ENCODE assay signal across 27 cellular contexts in genomic region chr15:88987590-88987950, GRCh38.
A peak's percentile ranks its signal among the peaks of the same experiment; 100 is the strongest.
DNase-seq lines count a peak whose midpoint lies in the region; ATAC-seq and TF ChIP-seq lines count a peak whose summit lies in the region.
"Had no signal": no experiment of that assay in that cellular context is flagged by ENCODE, and none has a peak within 500 bp of the region (broad histone marks: within the 10 kb centered on the region; RNA-seq: fewer than 3 reads in every experiment).

No MANE protein-coding gene starts in this region.

- H3K4me1 ChIP-seq in HUES48 (ENCODE audit: control insufficient read depth, insufficient read depth, low read length) (peaks cover 73% of the 10 kb centered on the region), SJSA1 (replicated peaks) (peaks cover 63% of the 10 kb centered on the region), iPS DF 6.9 (ENCODE audit: control insufficient read depth, insufficient read depth, low read length) (peaks cover 14% of the 10 kb centered on the region), osteoblast (ENCODE audit: insufficient read depth, low read length) (peaks cover 45% of the 10 kb centered on the region), gastrocnemius medialis (peaks cover 0 to 9% of the 10 kb centered on the region in 2 donors)
- H3K4me1 ChIP-seq: Peyer's patch had no signal

- DNase-seq in SJSA1 (ENCODE audit: low read depth in 1 of 2, low spot score in 2 of 2) (no peak), iPS DF 6.9 (ENCODE audit: low read depth, low spot score) (no peak), osteoblast (ENCODE audit: insufficient read length, low spot score, missing footprints) (no peak), nucleus accumbens (lab: John Stamatoyannopoulos, UW) (no peak), gastrocnemius medialis (no peak), CD1c-positive myeloid dendritic cell (ENCODE audit: extremely low spot score) (no peak)
- no peak for DNase-seq in activated naive CD4-positive, alpha-beta T cell treated with anti-CD3 and anti-CD28 coated beads, Interleukin-2, amount 50 U/mL, for 72 hours (ENCODE audit: low spot score in 2 of 2)
- DNase-seq: activated CD4-positive, alpha-beta T cell treated with anti-CD3 and anti-CD28 coated beads for 48 hours; activated naive CD4-positive, alpha-beta T cell treated with anti-CD3 and anti-CD28 coated beads, Interleukin-2, amount 50 U/mL, for 16 hours; amniotic stem cell; Calu3; DND-41; hypothalamus; Kasumi-1; left ventricle myocardium superior; NCI-H1436; NCI-H2081 treated with DMSO at 0.1 percent for 48 hours; NCI-H2227 treated with DMSO at 0.1 percent for 48 hours; NCI-H526 treated with DMSO at 0.1 percent for 48 hours; Peyer's patch; SIG-M5; stimulated activated naive B cell treated with anti-CD40 and anti-IgM and Interleukin-4, amounts not matched to agents 10 μg/mL and 1 μg/mL and 100 μg/mL, for 72 hours; T1000 had no signal

- WGBS in iPS DF 6.9 (ENCODE audit: insufficient coverage, insufficient read length): no CpG with 5 or more reads among the region's 8 CpGs

- H3K27ac ChIP-seq in HUES48 (ENCODE audit: low read depth, low read length) (peak overlapping the region; percentile 93), SJSA1 (peak overlapping the region; percentile 75), iPS DF 6.9 (ENCODE audit: low read length) (peak overlapping the region; percentile 76), osteoblast (ENCODE audit: low read depth, low read length) (peak overlapping the region; percentile 78), gastrocnemius medialis (no peak overlapping the region)
- H3K27ac ChIP-seq: Peyer's patch, VCaP had no signal

- H3K36me3 Mint-ChIP-seq in activated naive CD4-positive, alpha-beta T cell treated with anti-CD3 and anti-CD28 coated beads, Interleukin-2, amount 50 U/mL, for 72 hours: no peaks in the 10 kb centered on the region
- H3K36me3 Mint-ChIP-seq: CD14-positive monocyte; stimulated activated naive B cell treated with anti-CD40 and anti-IgM and Interleukin-4, amounts not matched to agents 10 μg/mL and 1 μg/mL and 100 μg/mL, for 72 hours had no signal

- intact Hi-C loops in gastrocnemius medialis (cut with DNase I; ENCODE audit: low total_unique reads): no loop called here

- H3K27me3 ChIP-seq in HUES48 (ENCODE audit: control insufficient read depth, insufficient read depth, low read length) (no peaks in the 10 kb centered on the region), SJSA1 (replicated peaks) (no peaks in the 10 kb centered on the region), iPS DF 6.9 (ENCODE audit: control insufficient read depth, insufficient read depth, low read length) (no peaks in the 10 kb centered on the region), osteoblast (ENCODE audit: insufficient read depth, low read length) (no peaks in the 10 kb centered on the region), gastrocnemius medialis (no peaks in the 10 kb centered on the region)
- H3K27me3 ChIP-seq: Peyer's patch had no signal

- no peak for ATAC-seq in activated naive CD4-positive, alpha-beta T cell treated with anti-CD3 and anti-CD28 coated beads, Interleukin-2, amount 50 U/mL, for 72 hours
- no peak for ATAC-seq in gastrocnemius medialis
- ATAC-seq: activated T-helper 17 cell treated with anti-CD3 and anti-CD28 coated beads, Interleukin-2, amount 50 U/mL, for 72 hours; left ventricle myocardium superior; stimulated activated naive B cell treated with anti-CD40 and anti-IgM and Interleukin-4, amounts not matched to agents 10 μg/mL and 1 μg/mL and 100 μg/mL, for 72 hours had no signal

- H3K79me2 ChIP-seq in osteoblast (ENCODE audit: insufficient read depth, low read length): no peaks in the 10 kb centered on the region

- H3K4me2 ChIP-seq in osteoblast (ENCODE audit: insufficient read depth, low read length): peak overlapping the region; percentile 21

- H3K36me3 ChIP-seq in HUES48 (ENCODE audit: control insufficient read depth, insufficient read depth, low read length) (no peaks in the 10 kb centered on the region), SJSA1 (no peaks in the 10 kb centered on the region), iPS DF 6.9 (ENCODE audit: control insufficient read depth, insufficient read depth, low read length) (no peaks in the 10 kb centered on the region), osteoblast (ENCODE audit: insufficient read depth, low read length) (no peaks in the 10 kb centered on the region), gastrocnemius medialis (no peaks in the 10 kb centered on the region)
- H3K36me3 ChIP-seq: Peyer's patch had no signal

- H3K9me3 ChIP-seq in HUES48 (ENCODE audit: control insufficient read depth, insufficient read depth, low read length): no peaks in the 10 kb centered on the region
- H3K9me3 ChIP-seq in SJSA1 (replicated peaks): no peaks in the 10 kb centered on the region
- H3K9me3 ChIP-seq in iPS DF 6.9 (ENCODE audit: control insufficient read depth, insufficient read depth, low read length): no peaks in the 10 kb centered on the region
- H3K9me3 ChIP-seq in osteoblast (ENCODE audit: low read depth, low read length): no peaks in the 10 kb centered on the region
- H3K9me3 ChIP-seq in gastrocnemius medialis: no peaks in the 10 kb centered on the region
- H3K9me3 ChIP-seq: Peyer's patch had no signal

- H3K9ac ChIP-seq in HUES48 (ENCODE audit: low read depth, low read length): peak overlapping the region; percentile 62

- TF ChIP-seq POLR2A in gastrocnemius medialis (IDR thresholded peaks at IDR 0.05): no peak

- no peak overlapping the region for H2AFZ ChIP-seq in osteoblast (ENCODE audit: low read length)

- no peak for TF ChIP-seq CTCF in osteoblast (IDR thresholded peaks at IDR 0.05; ENCODE audit: extremely low read depth, low read depth, low read length)
- no peak for TF ChIP-seq CTCF in gastrocnemius medialis (IDR thresholded peaks at IDR 0.05 in 4 of 5, conservative IDR thresholded peaks at IDR 0.05 in 1 of 5)

- no peak overlapping the region for H3K27ac Mint-ChIP-seq in activated naive CD4-positive, alpha-beta T cell treated with anti-CD3 and anti-CD28 coated beads, Interleukin-2, amount 50 U/mL, for 72 hours
- H3K27ac Mint-ChIP-seq: activated T-helper 17 cell treated with anti-CD3 and anti-CD28 coated beads, Interleukin-2, amount 50 U/mL, for 72 hours; stimulated activated naive B cell treated with anti-CD40 and anti-IgM and Interleukin-4, amounts not matched to agents 10 μg/mL and 1 μg/mL and 100 μg/mL, for 72 hours had no signal

- in situ Hi-C loops in gastrocnemius medialis (cut with MboI; ENCODE audit: low sequenced_read_pairs in 4 of 4): no loop called here

- no peaks in the 10 kb centered on the region for H4K20me1 ChIP-seq in osteoblast (ENCODE audit: insufficient read depth, low read length)

- no peak overlapping the region; the same call in 1 of the 2 replicates for H3K4me3 ChIP-seq in HUES48 (ENCODE audit: low read depth, low read length)
- no peak overlapping the region for H3K4me3 ChIP-seq in SJSA1
- no peak overlapping the region for H3K4me3 ChIP-seq in iPS DF 6.9 (ENCODE audit: low read length)
- H3K4me3 ChIP-seq in osteoblast (ENCODE audit: insufficient read depth, low read length): no peak overlapping the region
- H3K4me3 ChIP-seq in gastrocnemius medialis: no peak overlapping the region
- H3K4me3 ChIP-seq: Peyer's patch had no signal

- H3K9me3 Mint-ChIP-seq in activated naive CD4-positive, alpha-beta T cell treated with anti-CD3 and anti-CD28 coated beads, Interleukin-2, amount 50 U/mL, for 72 hours: no peaks in the 10 kb centered on the region
- H3K9me3 Mint-ChIP-seq: activated T-helper 17 cell treated with anti-CD3 and anti-CD28 coated beads, Interleukin-2, amount 50 U/mL, for 72 hours; stimulated activated naive B cell treated with anti-CD40 and anti-IgM and Interleukin-4, amounts not matched to agents 10 μg/mL and 1 μg/mL and 100 μg/mL, for 72 hours had no signal

Comparison
In these comparisons a context has a peak if more than half of its experiments do, and no peak if none do; other contexts are left out.
1. H3K27ac ChIP-seq: peak in HUES48 (single experiment), SJSA1 (single experiment), iPS DF 6.9 (single experiment) and osteoblast (single experiment); none in gastrocnemius medialis (0 of 4).